In genomic region chr20:35611482-35611881, GRCh38 we compare ENCODE assay signal across 18 cellular contexts. TPM values are rescaled to one million over a fixed set of nuclear protein-coding genes. Genes with fewer than 3 reads are reported as not detected.
DNase-seq lines count a peak whose midpoint lies in the region; ATAC-seq, FAIRE-seq and TF ChIP-seq lines count a peak whose summit lies in the region.
"Had no signal": no experiment of that assay in that cellular context is flagged by ENCODE, and none has a peak within 500 bp of the region (broad histone marks: within the 10 kb centered on the region; RNA-seq: fewer than 3 reads in every experiment).

No MANE protein-coding gene starts in this region.

- peak overlapping the region; percentile 69 for H3K27ac ChIP-seq in KMS-11
- H3K27ac ChIP-seq: SJCRH30, thoracic aorta had no signal

- peak overlapping the region; percentile 67 for H3K4me2 ChIP-seq in KMS-11

- no peak for TF ChIP-seq CTCF in KMS-11 (conservative IDR thresholded peaks at IDR 0.05; ENCODE audit: low read depth, low read length)

- FAIRE-seq in GM12891 (lab: Jason Lieb, UNC): peak; percentile 5

- peak; percentile 30 for ATAC-seq in GM21390 (IDR thresholded peaks at IDR 0.05; ENCODE audit: unreplicated experiment)
- ATAC-seq: activated CD4-positive, alpha-beta T cell treated with anti-CD3 and anti-CD28 coated beads for 36 hours; stimulated activated effector memory CD8-positive, alpha-beta T cell treated with anti-CD3 and anti-CD28 coated beads, Interleukin-12 subunit alpha, Interleukin-12 subunit beta, amount 100 ng/mL, for 72 hours had no signal

- no peaks in the 10 kb centered on the region for H3K79me2 ChIP-seq in KMS-11 (ENCODE audit: insufficient read depth, low read depth)

- H3K4me1 ChIP-seq in KMS-11 (ENCODE audit: low read depth, poor library complexity, severe bottlenecking): peaks cover 93% of the 10 kb centered on the region
- H3K4me1 ChIP-seq: SJCRH30 had no signal

- H3K36me3 ChIP-seq in KMS-11 (ENCODE audit: insufficient read depth): no peaks in the 10 kb centered on the region
- H3K36me3 ChIP-seq: SJCRH30, thoracic aorta had no signal

- TF ChIP-seq POLR2A in GM12891 (IDR thresholded peaks at IDR 0.05; ENCODE audit: low read depth, low read length): no peak

- no peak overlapping the region for H3K4me3 ChIP-seq in KMS-11 (IDR thresholded peaks at IDR 0.05; ENCODE audit: insufficient read depth, low read depth, low read length)
- H3K4me3 ChIP-seq: SJCRH30, thoracic aorta had no signal

- H3K9ac ChIP-seq in KMS-11: no peak overlapping the region

- no peaks in the 10 kb centered on the region for H4K20me1 ChIP-seq in KMS-11 (ENCODE audit: insufficient read depth)

- no peak overlapping the region; the same call in 1 of the 2 replicates for H2AFZ ChIP-seq in KMS-11 (ENCODE audit: low read depth)

- DNase-seq in GM12891 (ENCODE audit: insufficient read length, low spot score): no peak
- DNase-seq in germinal center (ENCODE audit: low spot score): peak; percentile 42
- DNase-seq in GDM1 (lab: John Stamatoyannopoulos, UW): no peak
- no peak for DNase-seq in activated CD4-positive, alpha-beta T cell treated with anti-CD3 and anti-CD28 coated beads for 4 hours
- no peak for DNase-seq in NCI-H526 (lab: John Stamatoyannopoulos, UW)
- DNase-seq in mesenteric fat pad (ENCODE audit: low spot score): no peak
- DNase-seq: activated CD4-positive, alpha-beta T cell treated with anti-CD3 and anti-CD28 coated beads for 36 hours; activated naive CD4-positive, alpha-beta T cell treated with anti-CD3 and anti-CD28 coated beads, Interleukin-2, amount 50 U/mL, for 16 hours; HCEC 1CT; islet precursor cell; NCI-H1436 treated with DMSO at 0.1 percent for 48 hours; NCI-H524 treated with DMSO at 0.1 percent for 48 hours; OCI-M1; SJCRH30 had no signal

- H3K27me3 ChIP-seq in KMS-11 (ENCODE audit: insufficient read depth, low read depth): no peaks in the 10 kb centered on the region
- H3K27me3 ChIP-seq: SJCRH30 had no signal

TF ChIP-seq in GM12891, 5 proteins besides CTCF, POLR2A, EP300 and RAD21:
- TF ChIP-seq PAX5 (IDR thresholded peaks at IDR 0.05; ENCODE audit: insufficient read depth, low read length, severe bottlenecking) (no peak), POLR2AphosphoS5 (IDR thresholded peaks at IDR 0.05; ENCODE audit: low read depth, low read length) (no peak), SPI1 (IDR thresholded peaks at IDR 0.05; ENCODE audit: low read depth, low read length) (peak; percentile 77), POU2F2 (IDR thresholded peaks at IDR 0.05; ENCODE audit: low read depth, low read length) (peak; percentile 90), TAF1 (IDR thresholded peaks at IDR 0.05; ENCODE audit: low read depth, low read length) (no peak)

RNA-seq across cellular contexts. Expression of gene SPAG4, which starts 4.1 kb away (rescaled TPM):
- 7.5 TPM for polyA plus RNA-seq in GM12891 (2012; ENCODE audit: low read depth, missing spikeins)
- 2.2 TPM for total RNA-seq in mesenteric fat pad

RNA-seq across cellular contexts. Expression of gene CPNE1, which starts 53.2 kb away (rescaled TPM):
- polyA plus RNA-seq in GM12891 (2012; ENCODE audit: low read depth, missing spikeins): 160 TPM
- total RNA-seq in mesenteric fat pad: 126 TPM

RNA-seq across cellular contexts. Expression of gene RBM12, which starts 53.2 kb away (rescaled TPM):
- 34.0 TPM for polyA plus RNA-seq in GM12891 (2012; ENCODE audit: low read depth, missing spikeins)
- total RNA-seq in mesenteric fat pad: 73.4 TPM
